In the genomic region with DNA sequence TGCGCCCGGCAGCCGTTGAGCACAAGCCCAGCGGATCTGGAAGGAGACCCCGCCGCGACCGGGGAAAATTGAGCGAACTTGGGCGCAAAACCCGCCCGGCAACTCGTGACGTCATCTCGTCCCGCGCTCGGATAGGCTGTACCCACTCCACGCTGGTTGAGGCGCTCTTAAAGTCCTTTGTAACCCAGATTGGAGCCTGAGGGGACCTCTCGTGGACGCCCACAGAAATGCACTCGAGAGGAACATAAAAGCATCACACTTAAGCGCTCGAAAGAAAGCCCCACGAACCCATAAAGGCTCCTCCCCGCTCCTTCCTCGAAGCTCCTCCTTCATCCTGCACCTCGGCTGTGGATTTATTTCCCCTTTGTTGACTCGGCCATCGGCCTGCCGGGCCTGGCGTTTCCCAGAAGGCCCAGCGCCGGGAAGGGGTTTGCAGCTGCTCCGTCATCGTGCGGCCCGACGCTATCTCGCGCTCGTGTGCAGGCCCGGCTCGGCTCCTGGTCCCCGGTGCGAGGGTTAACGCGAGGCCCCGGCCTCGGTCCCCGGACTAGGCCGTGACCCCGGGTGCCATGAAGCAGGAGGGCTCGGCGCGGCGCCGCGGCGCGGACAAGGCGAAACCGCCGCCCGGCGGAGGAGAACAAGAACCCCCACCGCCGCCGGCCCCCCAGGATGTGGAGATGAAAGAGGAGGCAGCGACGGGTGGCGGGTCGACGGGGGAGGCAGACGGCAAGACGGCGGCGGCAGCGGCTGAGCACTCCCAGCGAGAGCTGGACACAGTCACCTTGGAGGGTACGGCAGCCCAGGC, we compare ENCODE assay signal across 8 cellular contexts. TPM values are rescaled to one million over a fixed set of nuclear protein-coding genes. Genes with fewer than 3 reads are reported as not detected.
DNase-seq lines count a peak whose midpoint lies in the region; ATAC-seq and TF ChIP-seq lines count a peak whose summit lies in the region.

Gene PSMD3 (plus strand): TSS at position 406 of the 805 bp plus-strand sequence. CDS start 164 bp downstream, at position 570.

- H3K4me3 ChIP-seq in GM12864 (ENCODE audit: low read depth, low read length) = peak within 1 kb of the TSS; percentile 82

- peak within 1 kb of the TSS; percentile 88 for H3K27ac ChIP-seq in temporal lobe (ENCODE audit: low read depth, low read length)

- peak; percentile 100 for DNase-seq in GM12864 (ENCODE audit: low read depth)
- peak; percentile 99 for DNase-seq in NCI-H1092 treated with DMSO at 0.1 percent for 48 hours (lab: John Stamatoyannopoulos, UW)
- DNase-seq in SKM-1 (lab: John Stamatoyannopoulos, UW; ENCODE audit: unreplicated experiment) = peak; percentile 100
- peak; percentile 97 to 99 for DNase-seq in activated naive CD4-positive, alpha-beta T cell treated with anti-CD3 and anti-CD28 coated beads, Interleukin-2, amount 50 U/mL, for 72 hours (ENCODE audit: low spot score in 2 of 2)
- DNase-seq in globus pallidus (ENCODE audit: low spot score) = peak; percentile 100
- peak; percentile 98 for DNase-seq in occipital lobe (lab: John Stamatoyannopoulos, UW)

- peak; percentile 78 for TF ChIP-seq CTCF in GM12864 (IDR thresholded peaks at IDR 0.05; ENCODE audit: low read depth, low read length, missing control alignments)

- peaks cover 12 to 24% of the 10 kb centered on the region in 2 donors for H3K36me3 Mint-ChIP-seq in activated naive CD4-positive, alpha-beta T cell treated with anti-CD3 and anti-CD28 coated beads, Interleukin-2, amount 50 U/mL, for 72 hours

- ATAC-seq in HG02623 (IDR thresholded peaks at IDR 0.05; ENCODE audit: unreplicated experiment) = peak; percentile 88
- ATAC-seq in activated naive CD4-positive, alpha-beta T cell treated with anti-CD3 and anti-CD28 coated beads, Interleukin-2, amount 50 U/mL, for 72 hours = peak; percentile 96 to 98

- peak within 1 kb of the TSS; percentile 93 to 99 for H3K27ac Mint-ChIP-seq in activated naive CD4-positive, alpha-beta T cell treated with anti-CD3 and anti-CD28 coated beads, Interleukin-2, amount 50 U/mL, for 72 hours

- no peaks in the 10 kb centered on the region for H3K9me3 Mint-ChIP-seq in activated naive CD4-positive, alpha-beta T cell treated with anti-CD3 and anti-CD28 coated beads, Interleukin-2, amount 50 U/mL, for 72 hours

RNA-seq across cellular contexts. Expression of gene PSMD3, which starts in this region (rescaled TPM):
- total RNA-seq in activated naive CD4-positive, alpha-beta T cell treated with anti-CD3 and anti-CD28 coated beads, Interleukin-2, amount 50 U/mL, for 72 hours = 100 to 1,000 TPM in 1 of 2 donors, 10 to 100 TPM in 1; 89.7 to 136 TPM
- total RNA-seq in occipital lobe (69.1 TPM), temporal lobe (57.5 TPM)

Comparison
In these comparisons a context has a peak if more than half of its experiments do, and no peak if none do; other contexts are left out.
1. Peak in every context shown above with its lines: DNase-seq, ATAC-seq, H3K4me3 ChIP-seq and H3K27ac ChIP-seq.